In the genomic region with DNA sequence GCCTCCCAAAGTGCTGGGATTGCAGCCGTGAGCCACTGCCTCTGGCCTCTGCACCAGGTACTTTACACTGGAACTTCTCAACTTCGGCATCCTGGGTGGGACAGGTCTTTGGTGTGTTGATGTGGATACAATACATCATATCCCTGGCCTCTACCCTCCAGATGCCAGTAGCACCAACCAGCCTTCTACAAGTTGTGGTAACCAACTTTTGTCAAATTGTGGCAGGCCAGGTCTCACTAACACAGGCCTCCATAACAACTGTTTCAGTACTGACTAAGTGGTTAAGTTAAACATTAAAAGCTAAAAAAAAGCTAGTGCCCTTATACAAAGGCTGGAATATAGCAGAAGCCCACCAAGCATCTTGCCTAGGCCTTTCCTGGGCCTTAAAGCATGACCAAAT, we compare ENCODE assay signal across 14 cellular contexts.
"Had no signal": no experiment of that assay in that cellular context is flagged by ENCODE, and none has a peak within 500 bp of the region (broad histone marks: within the 10 kb centered on the region; RNA-seq: fewer than 3 reads in every experiment).

No MANE protein-coding gene starts in this region.

- ATAC-seq: stimulated activated naive B cell treated with anti-CD40 and anti-IgM and Interleukin-4, amounts not matched to agents 10 μg/mL and 1 μg/mL and 100 μg/mL, for 72 hours had no signal

- H3K9me3 ChIP-seq: colonic mucosa, esophagus squamous epithelium, ovary had no signal

- H3K27ac ChIP-seq: colonic mucosa, esophagus squamous epithelium, ovary, tibial nerve had no signal

- H3K27me3 ChIP-seq: colonic mucosa, esophagus squamous epithelium, ovary, tibial nerve had no signal

- H3K4me3 ChIP-seq: colonic mucosa, esophagus squamous epithelium, ovary, tibial nerve had no signal

- DNase-seq: activated CD4-positive, alpha-beta memory T cell treated with anti-CD3 and anti-CD28 coated beads, Interleukin-2, amount 10 ng/mL, durations not matched to agents 7 days and 5 days; activated CD4-positive, alpha-beta T cell treated with anti-CD3 and anti-CD28 coated beads for 4 hours; activated naive CD8-positive, alpha-beta T cell treated with anti-CD3 and anti-CD28 coated beads for 36 hours; central memory CD4-positive, alpha-beta T cell; colonic mucosa; effector CD4-positive, alpha-beta T cell; esophagus squamous epithelium; kidney glomerular epithelial cell; mesendoderm; nephron progenitor cell; ovary; stimulated activated CD4-positive, alpha-beta T cell treated with anti-CD3 and anti-CD28 coated beads, Interleukin-2, amount 100 ng/mL, for 48 hours; stimulated activated naive B cell treated with anti-CD40 and anti-IgM and Interleukin-4, amounts not matched to agents 10 μg/mL and 1 μg/mL and 100 μg/mL, for 72 hours had no signal

- H3K36me3 ChIP-seq: colonic mucosa, esophagus squamous epithelium, ovary, tibial nerve had no signal

- H3K4me1 ChIP-seq: colonic mucosa had no signal
